ENCODE assay signal across 10 cellular contexts in the genomic region with DNA sequence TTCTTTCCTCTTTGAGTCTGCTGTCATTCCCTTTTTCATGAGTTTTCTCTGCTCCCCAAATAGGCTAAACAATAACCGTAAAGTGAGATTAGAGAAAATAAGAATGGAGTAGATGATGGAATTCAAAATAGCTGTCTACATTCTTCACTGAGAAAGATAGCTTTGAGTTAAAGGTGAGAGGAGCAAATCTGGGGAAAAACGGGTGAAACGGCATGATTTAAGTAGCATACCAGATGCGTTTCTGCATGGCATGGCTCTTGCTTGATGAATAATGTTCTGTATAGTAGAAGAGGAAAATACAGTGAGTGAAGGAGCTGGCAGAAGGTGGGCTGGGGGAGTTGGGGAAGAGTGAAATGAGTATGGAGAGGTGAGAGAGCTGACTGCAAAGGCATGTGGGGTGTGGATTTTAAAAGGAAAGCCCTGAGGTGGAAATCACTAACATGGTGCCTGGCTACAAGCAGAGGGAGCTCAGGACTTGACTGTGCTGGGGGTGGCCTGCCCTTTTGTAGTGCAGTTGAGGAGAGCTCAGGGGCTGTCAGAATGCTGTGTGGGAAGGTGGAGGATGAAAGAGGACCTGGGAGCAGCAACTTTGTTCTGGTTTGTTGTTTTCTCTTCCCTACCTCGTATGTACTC. TPM values are rescaled to one million over a fixed set of nuclear protein-coding genes. Genes with fewer than 3 reads are reported as not detected.
DNase-seq lines count a peak whose midpoint lies in the region; ATAC-seq and TF ChIP-seq lines count a peak whose summit lies in the region.
"Had no signal": no experiment of that assay in that cellular context is flagged by ENCODE, and none has a peak within 500 bp of the region (broad histone marks: within the 10 kb centered on the region; RNA-seq: fewer than 3 reads in every experiment).

No MANE protein-coding gene starts in this region.

- H3K27ac ChIP-seq in OCI-LY7 (ENCODE audit: low read depth, low read length, poor library complexity, severe bottlenecking), result peak overlapping the region; percentile 28
- peak overlapping the region; percentile 13 to 58 (median 44) for H3K27ac ChIP-seq in esophagus muscularis mucosa (replicated peaks in 1 of 4)
- H3K27ac ChIP-seq: GM23248 had no signal

- H3K4me1 ChIP-seq in OCI-LY7 (ENCODE audit: insufficient read depth, low read length, poor library complexity, severe bottlenecking), result peaks cover 46% of the 10 kb centered on the region
- peaks cover 57 to 69% (median 66%) of the 10 kb centered on the region in 4 donors for H3K4me1 ChIP-seq in esophagus muscularis mucosa

- CTCF ChIA-PET in OCI-LY7 (lab: Charles Lee; ENCODE audit: unreplicated experiment), result interaction anchor here (0.6 to 0.7 kb wide), 2 partner anchors 20 to 91 kb away, joined by 3 read pairs; no protein-coding TSS in a partner anchor

- H3K79me2 ChIP-seq in OCI-LY7 (ENCODE audit: insufficient read depth, low read depth, low read length), result peaks cover 65% of the 10 kb centered on the region

- POLR2A ChIA-PET in OCI-LY7 (lab: Charles Lee), result interaction anchor here (0.6 to 27.1 kb wide), 3 partner anchors 44 to 178 kb away, joined by 3 to 494 read pairs (median 4); a partner anchor contains a TSS

- H3K9me3 ChIP-seq in OCI-LY7 (ENCODE audit: low read length) (no peaks in the 10 kb centered on the region), esophagus muscularis mucosa (no peaks in the 10 kb centered on the region)

- H3K36me3 Mint-ChIP-seq in progenitor cell of endocrine pancreas (ENCODE audit: insufficient read depth), result peaks cover 4% of the 10 kb centered on the region

- ATAC-seq in HG03196 (IDR thresholded peaks at IDR 0.05; ENCODE audit: unreplicated experiment), result no peak

- TF ChIP-seq EP300 in esophagus muscularis mucosa (IDR thresholded peaks at IDR 0.05), result no peak

- H3K36me3 ChIP-seq in OCI-LY7 (ENCODE audit: insufficient read depth, low read length), result peaks cover 68% of the 10 kb centered on the region
- no peaks in the 10 kb centered on the region for H3K36me3 ChIP-seq in esophagus muscularis mucosa

- no peak overlapping the region for H2AFZ ChIP-seq in OCI-LY7 (ENCODE audit: low read length)
- H2AFZ ChIP-seq: GM23248 had no signal

- no peak overlapping the region for H3K4me3 Mint-ChIP-seq in progenitor cell of endocrine pancreas (ENCODE audit: low read depth)

- TSS peak; percentile 11 for BruUV-seq in OCI-LY7 (replicated peaks; lab: Mats Ljungman, UMichigan)

- H3K9me3 Mint-ChIP-seq in progenitor cell of endocrine pancreas (ENCODE audit: low read depth), result no peaks in the 10 kb centered on the region

- H4K20me1 ChIP-seq in OCI-LY7 (ENCODE audit: insufficient read depth, low read length), result peaks cover 5% of the 10 kb centered on the region

- intact Hi-C loops in OCI-LY7 (cut with micrococcal nuclease; ENCODE audit: unreplicated experiment) (no loop called here), esophagus muscularis mucosa (cut with DNase I) (no loop called here)

- no peak for TF ChIP-seq POLR2A in esophagus muscularis mucosa (IDR thresholded peaks at IDR 0.05; ENCODE audit: low read depth)

- H3K27me3 ChIP-seq in esophagus muscularis mucosa, result no peaks in the 10 kb centered on the region

- DNase-seq in COLO668 (lab: John Stamatoyannopoulos, UW; ENCODE audit: unreplicated experiment) (peak; percentile 12), OCI-LY7 (ENCODE audit: low spot score) (no peak), esophagus muscularis mucosa (ENCODE audit: extremely low spot score) (no peak), progenitor cell of endocrine pancreas (ENCODE audit: low spot score, unreplicated experiment) (no peak), A172 (ENCODE audit: low spot score) (no peak), mucosa of gallbladder (ENCODE audit: low spot score) (no peak)
- DNase-seq in effector CD4-positive, alpha-beta T cell, result no peak
- DNase-seq: foreskin fibroblast, GM23248 had no signal

- H3K4me3 ChIP-seq in OCI-LY7 (ENCODE audit: low read depth, low read length, poor library complexity, severe bottlenecking) (no peak overlapping the region), esophagus muscularis mucosa (no peak overlapping the region)
- H3K4me3 ChIP-seq: GM23248 had no signal

- TF ChIP-seq CTCF in OCI-LY7 (conservative IDR thresholded peaks at IDR 0.05; ENCODE audit: low read length), result no peak
- no peak for TF ChIP-seq CTCF in esophagus muscularis mucosa (IDR thresholded peaks at IDR 0.05)
- TF ChIP-seq CTCF in progenitor cell of endocrine pancreas (IDR thresholded peaks at IDR 0.05; ENCODE audit: unreplicated experiment), result no peak

- peak overlapping the region; percentile 19 for H3K27ac Mint-ChIP-seq in progenitor cell of endocrine pancreas

- 28% methylated on average over 5 of the region's 5 CpGs for WGBS in esophagus muscularis mucosa

- no peaks in the 10 kb centered on the region for H3K9me2 ChIP-seq in OCI-LY7 (ENCODE audit: insufficient read depth, low read length)

- H3K4me1 Mint-ChIP-seq in progenitor cell of endocrine pancreas (ENCODE audit: low read depth), result peaks cover 23% of the 10 kb centered on the region

- H3K4me2 ChIP-seq in OCI-LY7 (ENCODE audit: low read length), result peak overlapping the region; percentile 45

- no peaks in the 10 kb centered on the region for H3K27me3 Mint-ChIP-seq in progenitor cell of endocrine pancreas

RNA-seq across cellular contexts. Expression of a gene that starts 8.8 kb away (rescaled TPM):
- total RNA-seq in OCI-LY7 (2014; rRNA removed; shearing (Covaris generic)), result 8.0 and 10.3 TPM in 2 replicates
- total RNA-seq in OCI-LY7 (2022) (25.7 and 27.8 TPM in 2 replicates), esophagus muscularis mucosa (10 to 100 TPM; 18.2 to 27.9 (median 23.4) TPM), progenitor cell of endocrine pancreas (13.2 and 14.4 TPM in 2 replicates), mucosa of gallbladder (18.1 TPM)
- 3.7 and 3.9 TPM in 2 replicates for total RNA-seq in A172 (2014; rRNA removed; shearing (Covaris generic))

RNA-seq across cellular contexts. Expression of a gene that starts 44.8 kb away (rescaled TPM):
- total RNA-seq in OCI-LY7 (2014; rRNA removed; shearing (Covaris generic)), result 118 and 136 TPM in 2 replicates
- total RNA-seq in OCI-LY7 (2022) (69.2 and 78.0 TPM in 2 replicates), esophagus muscularis mucosa (10 to 100 TPM; 33.2 to 41.9 (median 38.5) TPM), progenitor cell of endocrine pancreas (26.8 and 28.4 TPM in 2 replicates), mucosa of gallbladder (19.7 TPM)
- 44.7 and 50.0 TPM in 2 replicates for total RNA-seq in A172 (2014; rRNA removed; shearing (Covaris generic))
